ENCODE assay signal across 8 cellular contexts in the genomic region with DNA sequence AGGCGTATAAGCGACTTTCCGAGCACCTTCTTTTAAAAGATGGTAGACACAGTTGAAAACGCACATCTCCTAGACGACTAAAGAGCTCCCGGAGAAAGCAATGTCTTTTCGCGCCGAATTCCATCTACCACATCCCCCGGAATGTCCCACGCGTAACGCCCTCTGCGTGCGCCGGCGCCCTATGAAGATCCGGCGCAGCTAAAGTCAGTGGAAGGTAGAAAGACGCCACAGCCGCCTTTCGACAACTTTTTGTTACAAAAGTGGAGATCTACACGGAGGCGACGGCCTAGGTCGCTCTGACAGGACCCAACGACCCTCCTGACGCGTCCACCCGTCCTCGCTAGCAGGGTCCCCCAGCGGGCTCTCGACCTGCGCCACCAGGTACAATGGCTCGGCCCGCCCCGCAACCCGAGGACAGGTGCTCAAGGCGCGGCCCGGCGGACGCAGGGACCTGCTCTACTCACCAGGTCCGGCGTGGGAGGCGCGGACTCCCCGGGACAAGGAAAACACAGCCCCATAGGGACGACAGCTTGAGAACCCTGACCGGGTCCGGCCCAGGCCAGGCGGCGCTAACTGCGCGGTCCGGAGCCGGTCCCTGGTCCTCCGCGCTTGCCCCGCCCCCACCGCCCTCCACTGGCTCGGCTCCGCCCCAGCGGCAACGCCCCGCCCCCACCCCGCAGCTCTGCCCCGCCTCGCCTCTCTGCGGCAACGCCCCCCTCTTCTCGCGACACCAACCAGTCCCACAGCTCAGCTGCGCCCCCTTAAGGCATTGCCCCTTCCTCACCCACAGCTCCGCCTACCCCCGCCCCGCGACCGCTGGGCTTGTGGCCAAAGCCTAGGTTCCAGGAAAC. TPM values are rescaled to one million over a fixed set of nuclear protein-coding genes. Genes with fewer than 3 reads are reported as not detected.
DNase-seq lines count a peak whose midpoint lies in the region; ATAC-seq and TF ChIP-seq lines count a peak whose summit lies in the region.

A gene with protein sequence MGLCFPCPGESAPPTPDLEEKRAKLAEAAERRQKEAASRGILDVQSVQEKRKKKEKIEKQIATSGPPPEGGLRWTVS (minus strand): TSS at position 571 of the 851 bp plus-strand sequence. CDS start 53 bp downstream, at position 518.

- peaks cover 6 to 10% of the 10 kb centered on the region in 2 donors for H3K36me3 Mint-ChIP-seq in activated naive CD4-positive, alpha-beta T cell treated with anti-CD3 and anti-CD28 coated beads, Interleukin-2, amount 50 U/mL, for 72 hours

- H3K4me3 ChIP-seq in GM08714 (ENCODE audit: low read length), result peak within 1 kb of the TSS; percentile 72
- peak within 1 kb of the TSS; percentile 67 for H3K4me3 ChIP-seq in HEK293 (ENCODE audit: low read depth, low read length)
- H3K4me3 ChIP-seq in testis, result peak within 1 kb of the TSS; percentile 66 to 98

- DNase-seq in NAMALWA (ENCODE audit: low spot score) (peak; percentile 2), SKM-1 (lab: John Stamatoyannopoulos, UW; ENCODE audit: unreplicated experiment) (peak; percentile 82), glomerular visceral epithelial cell (ENCODE audit: extremely low spot score) (peak; percentile 95), omental fat pad (ENCODE audit: low spot score) (peak; percentile 93), testis (peak; percentile 97)
- DNase-seq in activated naive CD4-positive, alpha-beta T cell treated with anti-CD3 and anti-CD28 coated beads, Interleukin-2, amount 50 U/mL, for 72 hours (ENCODE audit: low spot score in 2 of 2), result peak; percentile 94 to 95

- ATAC-seq in activated naive CD4-positive, alpha-beta T cell treated with anti-CD3 and anti-CD28 coated beads, Interleukin-2, amount 50 U/mL, for 72 hours, result peak; percentile 86 to 88
- peak; percentile 98 for ATAC-seq in omental fat pad (ENCODE audit: low FRiP score)

- peaks cover 0 to 15% of the 10 kb centered on the region in 2 experiments; a peak in 2 of 3 replicates for H3K36me3 ChIP-seq in HEK293 (ENCODE audit: control insufficient read depth in 2 of 2, insufficient read depth in 1 of 2, low read length in 2 of 2)
- H3K36me3 ChIP-seq in testis (ENCODE audit: low read depth, missing control alignments), result no peaks in the 10 kb centered on the region

- CTCF ChIA-PET in HEK293 (lab: Yijun Ruan, JAX), result interaction anchor here (0.5 to 1.8 kb wide), 16 partner anchors 8 to 1114 kb away, joined by 3 to 7 read pairs (median 4); no protein-coding TSS in a partner anchor

- H3K27ac Mint-ChIP-seq in activated naive CD4-positive, alpha-beta T cell treated with anti-CD3 and anti-CD28 coated beads, Interleukin-2, amount 50 U/mL, for 72 hours, result peak within 1 kb of the TSS; percentile 91 to 93

- H3K27ac ChIP-seq in HEK293 (ENCODE audit: extremely low read depth, low read depth, low read length) (peak within 1 kb of the TSS; percentile 47; the same call in 1 of the 2 replicates), testis (peak within 1 kb of the TSS; percentile 85 to 87)

- TF ChIP-seq POLR2A in testis (IDR thresholded peaks at IDR 0.05), result no peak

- WGBS in testis, 2 donors, result 0 to 1% methylated on average over 15 to 73 of the region's 79 CpGs

- no peaks in the 10 kb centered on the region for H3K9me3 Mint-ChIP-seq in activated naive CD4-positive, alpha-beta T cell treated with anti-CD3 and anti-CD28 coated beads, Interleukin-2, amount 50 U/mL, for 72 hours

- peak; percentile 59; the same call in 1 of the 2 replicates for TF ChIP-seq CTCF in HEK293 (tag by site-specific recombination; IDR thresholded peaks at IDR 0.05)
- no peak for TF ChIP-seq CTCF in omental fat pad (IDR thresholded peaks at IDR 0.05)
- peak in 2 of 3 experiments; percentile 50 to 53 for TF ChIP-seq CTCF in testis (IDR thresholded peaks at IDR 0.05)

- no peaks in the 10 kb centered on the region for H3K27me3 ChIP-seq in testis

- POLR2A ChIA-PET in HEK293 (lab: Yijun Ruan, JAX), result interaction anchor here (0.5 to 1.6 kb wide), 10 partner anchors 9 to 421 kb away, joined by 3 to 5 read pairs (median 3); no protein-coding TSS in a partner anchor

- H3K4me1 ChIP-seq in HEK293 (ENCODE audit: control insufficient read depth, insufficient read depth, low read length) (no peaks in the 10 kb centered on the region; the same call in 1 of the 2 replicates), testis (no peaks in the 10 kb centered on the region)

- intact Hi-C loops in testis (cut with DNase I; ENCODE audit: low total_unique reads), result no loop called here

- H3K9me3 ChIP-seq in HEK293 (ENCODE audit: control insufficient read depth, insufficient read depth, low read depth, low read length) (no peaks in the 10 kb centered on the region), testis (no peaks in the 10 kb centered on the region)

TF ChIP-seq in HEK293, 187 proteins besides CTCF, POLR2A, EP300 and RAD21 (continues in another document):
- TF ChIP-seq ZNF202 (tag by site-specific recombination; IDR thresholded peaks at IDR 0.05; ENCODE audit: borderline replicate concordance) (no peak), GFI1B (tag by site-specific recombination; IDR thresholded peaks at IDR 0.05) (no peak), ZBTB6 (tag by site-specific recombination; IDR thresholded peaks at IDR 0.05) (no peak), ZNF777 (tag by site-specific recombination; IDR thresholded peaks at IDR 0.05; ENCODE audit: borderline replicate concordance) (no peak), ZNF558 (tag by site-specific recombination; IDR thresholded peaks at IDR 0.05) (no peak), ZNF776 (tag by site-specific recombination; IDR thresholded peaks at IDR 0.05; ENCODE audit: borderline replicate concordance) (no peak), KLF8 (tag by site-specific recombination; IDR thresholded peaks at IDR 0.05) (peak; percentile 67), ZNF623 (tag by site-specific recombination; IDR thresholded peaks at IDR 0.05) (no peak), PBX3 (CRISPR knock-in tag; IDR thresholded peaks at IDR 0.05) (0 out of 2 replicates have a peak, but pooled peaks have one; percentile 65), HOXC10 (CRISPR knock-in tag; IDR thresholded peaks at IDR 0.05) (no peak)
- TF ChIP-seq, protein P1, sequence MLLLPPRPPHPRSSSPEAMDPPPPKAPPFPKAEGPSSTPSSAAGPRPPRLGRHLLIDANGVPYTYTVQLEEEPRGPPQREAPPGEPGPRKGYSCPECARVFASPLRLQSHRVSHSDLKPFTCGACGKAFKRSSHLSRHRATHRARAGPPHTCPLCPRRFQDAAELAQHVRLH (tag by site-specific recombination; IDR thresholded peaks at IDR 0.05), result no peak
- TF ChIP-seq, protein P2, sequence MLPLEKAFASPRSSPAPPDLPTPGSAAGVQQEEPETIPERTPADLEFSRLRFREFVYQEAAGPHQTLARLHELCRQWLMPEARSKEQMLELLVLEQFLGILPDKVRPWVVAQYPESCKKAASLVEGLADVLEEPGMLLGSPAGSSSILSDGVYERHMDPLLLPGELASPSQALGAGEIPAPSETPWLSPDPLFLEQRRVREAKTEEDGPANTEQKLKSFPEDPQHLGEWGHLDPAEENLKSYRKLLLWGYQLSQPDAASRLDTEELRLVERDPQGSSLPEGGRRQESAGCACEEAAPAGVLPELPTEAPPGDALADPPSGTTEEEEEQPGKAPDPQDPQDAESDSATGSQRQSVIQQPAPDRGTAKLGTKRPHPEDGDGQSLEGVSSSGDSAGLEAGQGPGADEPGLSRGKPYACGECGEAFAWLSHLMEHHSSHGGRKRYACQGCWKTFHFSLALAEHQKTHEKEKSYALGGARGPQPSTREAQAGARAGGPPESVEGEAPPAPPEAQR (tag by site-specific recombination; IDR thresholded peaks at IDR 0.05), result no peak

RNA-seq across cellular contexts. Expression of the gene that starts here (rescaled TPM):
- total RNA-seq in activated naive CD4-positive, alpha-beta T cell treated with anti-CD3 and anti-CD28 coated beads, Interleukin-2, amount 50 U/mL, for 72 hours, result 10 to 100 TPM; 46.6 to 70.2 TPM
- 10 to 100 TPM in 1 of 4 donors, 1 to 10 TPM in 3; 4.2 to 14.7 (median 5.3) TPM for total RNA-seq in omental fat pad
- 10 to 100 TPM; 19.3 to 22.7 TPM for total RNA-seq in testis
- polyA plus RNA-seq in testis (ENCODE audit: insufficient read depth, low read depth, low replicate concordance), result 80.1 TPM

Comparison
In these comparisons a context has a peak if more than half of its experiments do, and no peak if none do; other contexts are left out.
1. Peak in every context shown above with its lines: DNase-seq, ATAC-seq, H3K4me3 ChIP-seq and H3K27ac ChIP-seq.
2. CTCF ChIP-seq: peak in HEK293 (single experiment) and testis (2 of 3); none in omental fat pad (0 of 3).
3. DNase-seq: peak in every context shown above with its lines; median percentile 97 in testis; 95 in glomerular visceral epithelial cell; 94 in activated naive CD4-positive, alpha-beta T cell treated with anti-CD3 and anti-CD28 coated beads, Interleukin-2, amount 50 U/mL, for 72 hours; 93 in omental fat pad; 82 in SKM-1; 2 in NAMALWA.